1 cellular context compared by ENCODE assay signal in the genomic region with DNA sequence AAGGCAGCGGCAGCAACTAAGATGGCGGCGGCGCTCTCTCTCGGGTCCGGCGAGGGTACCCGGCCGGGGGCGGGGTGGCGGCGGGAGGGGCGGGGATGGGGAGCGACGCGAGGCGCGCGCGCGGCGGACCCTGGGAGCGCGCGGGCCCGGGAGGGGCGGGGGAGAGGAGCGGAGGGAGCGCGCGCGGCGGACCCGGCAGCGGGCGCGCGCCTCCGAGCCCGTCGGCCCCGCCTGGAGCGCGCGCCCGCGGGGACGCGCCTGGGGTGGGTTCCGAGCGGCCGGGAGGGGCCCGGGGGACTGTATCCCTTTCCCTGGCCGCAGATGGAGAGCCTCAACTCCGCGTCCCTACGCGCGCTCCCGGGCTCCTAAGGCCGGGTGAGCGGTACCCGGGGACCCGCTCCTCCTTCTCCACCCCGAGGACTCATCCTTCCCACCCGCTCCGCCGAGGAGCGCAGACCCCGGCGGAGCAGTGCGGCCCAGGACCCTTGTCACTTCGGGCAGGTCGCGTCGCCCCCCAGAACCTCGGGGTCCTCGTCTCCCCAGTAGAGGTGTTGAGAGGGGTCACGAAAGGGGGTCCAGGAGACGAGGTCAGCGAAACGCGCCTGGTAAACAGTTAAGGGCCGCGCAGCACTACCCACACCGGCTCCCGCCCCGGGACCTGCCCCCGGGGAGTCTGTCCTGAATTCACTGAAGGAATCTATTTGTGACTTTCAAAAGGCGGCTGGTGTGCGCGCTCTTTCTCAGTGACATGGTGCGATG.
TF ChIP-seq lines count a peak whose summit lies in the region.

A gene (minus strand): TSS at position 23 of the 759 bp plus-strand sequence. CDS start 232 bp downstream, outside the sequence.

TF ChIP-seq in K562, 482 proteins besides CTCF, POLR2A, EP300 and RAD21 (continued from another document and continues in another):
- TF ChIP-seq, protein P1, sequence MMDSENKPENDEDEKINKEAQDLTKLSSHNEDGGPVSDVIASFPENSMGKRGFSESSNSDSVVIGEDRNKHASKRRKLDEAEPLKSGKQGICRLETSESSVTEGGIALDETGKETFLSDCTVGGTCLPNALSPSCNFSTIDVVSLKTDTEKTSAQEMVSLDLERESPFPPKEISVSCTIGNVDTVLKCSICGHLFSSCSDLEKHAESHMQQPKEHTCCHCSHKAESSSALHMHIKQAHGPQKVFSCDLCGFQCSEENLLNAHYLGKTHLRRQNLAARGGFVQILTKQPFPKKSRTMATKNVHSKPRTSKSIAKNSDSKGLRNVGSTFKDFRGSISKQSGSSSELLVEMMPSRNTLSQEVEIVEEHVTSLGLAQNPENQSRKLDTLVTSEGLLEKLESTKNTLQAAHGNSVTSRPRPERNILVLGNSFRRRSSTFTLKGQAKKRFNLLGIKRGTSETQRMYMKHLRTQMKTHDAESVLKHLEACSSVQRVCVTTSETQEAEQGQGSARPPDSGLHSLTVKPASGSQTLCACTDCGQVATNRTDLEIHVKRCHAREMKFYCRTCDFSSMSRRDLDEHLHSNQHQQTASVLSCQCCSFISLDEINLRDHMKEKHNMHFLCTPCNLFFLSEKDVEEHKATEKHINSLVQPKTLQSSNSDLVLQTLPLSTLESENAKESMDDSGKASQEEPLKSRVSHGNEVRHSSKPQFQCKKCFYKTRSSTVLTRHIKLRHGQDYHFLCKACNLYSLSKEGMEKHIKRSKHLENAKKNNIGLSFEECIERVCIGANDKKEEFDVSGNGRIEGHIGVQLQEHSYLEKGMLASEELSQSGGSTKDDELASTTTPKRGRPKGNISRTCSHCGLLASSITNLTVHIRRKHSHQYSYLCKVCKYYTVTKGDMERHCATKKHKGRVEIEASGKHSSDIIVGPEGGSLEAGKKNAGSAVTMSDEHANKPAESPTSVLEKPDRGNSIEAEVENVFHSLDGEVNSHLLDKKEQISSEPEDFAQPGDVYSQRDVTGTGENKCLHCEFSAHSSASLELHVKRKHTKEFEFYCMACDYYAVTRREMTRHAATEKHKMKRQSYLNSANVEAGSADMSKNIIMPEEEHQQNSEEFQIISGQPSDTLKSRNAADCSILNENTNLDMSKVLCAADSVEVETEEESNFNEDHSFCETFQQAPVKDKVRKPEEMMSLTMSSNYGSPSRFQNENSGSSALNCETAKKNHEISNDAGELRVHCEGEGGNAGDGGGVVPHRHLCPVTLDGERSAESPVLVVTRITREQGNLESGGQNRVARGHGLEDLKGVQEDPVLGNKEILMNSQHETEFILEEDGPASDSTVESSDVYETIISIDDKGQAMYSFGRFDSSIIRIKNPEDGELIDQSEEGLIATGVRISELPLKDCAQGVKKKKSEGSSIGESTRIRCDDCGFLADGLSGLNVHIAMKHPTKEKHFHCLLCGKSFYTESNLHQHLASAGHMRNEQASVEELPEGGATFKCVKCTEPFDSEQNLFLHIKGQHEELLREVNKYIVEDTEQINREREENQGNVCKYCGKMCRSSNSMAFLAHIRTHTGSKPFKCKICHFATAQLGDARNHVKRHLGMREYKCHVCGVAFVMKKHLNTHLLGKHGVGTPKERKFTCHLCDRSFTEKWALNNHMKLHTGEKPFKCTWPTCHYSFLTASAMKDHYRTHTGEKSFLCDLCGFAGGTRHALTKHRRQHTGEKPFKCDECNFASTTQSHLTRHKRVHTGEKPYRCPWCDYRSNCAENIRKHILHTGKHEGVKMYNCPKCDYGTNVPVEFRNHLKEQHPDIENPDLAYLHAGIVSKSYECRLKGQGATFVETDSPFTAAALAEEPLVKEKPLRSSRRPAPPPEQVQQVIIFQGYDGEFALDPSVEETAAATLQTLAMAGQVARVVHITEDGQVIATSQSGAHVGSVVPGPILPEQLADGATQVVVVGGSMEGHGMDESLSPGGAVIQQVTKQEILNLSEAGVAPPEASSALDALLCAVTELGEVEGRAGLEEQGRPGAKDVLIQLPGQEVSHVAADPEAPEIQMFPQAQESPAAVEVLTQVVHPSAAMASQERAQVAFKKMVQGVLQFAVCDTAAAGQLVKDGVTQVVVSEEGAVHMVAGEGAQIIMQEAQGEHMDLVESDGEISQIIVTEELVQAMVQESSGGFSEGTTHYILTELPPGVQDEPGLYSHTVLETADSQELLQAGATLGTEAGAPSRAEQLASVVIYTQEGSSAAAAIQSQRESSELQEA (IDR thresholded peaks at IDR 0.05; ENCODE audit: low read depth) = no peak
- TF ChIP-seq JUND (IDR thresholded peaks at IDR 0.05; ENCODE audit: borderline replicate concordance, low read depth, low read length) (0 out of 2 replicates have a peak, but pooled peaks have one; percentile 2), JUND (tag; IDR thresholded peaks at IDR 0.05; ENCODE audit: borderline replicate concordance, low read depth, low read length) (no peak), YY1 (IDR thresholded peaks at IDR 0.05; ENCODE audit: borderline replicate concordance in 1 of 3, control insufficient read depth in 1 of 3, extremely low read depth in 1 of 3, insufficient read depth in 3 of 3, insufficient read length in 1 of 3, insufficient replicate concordance in 2 of 3, low read depth in 1 of 3, low read length in 2 of 3) (peak; percentile 85 to 97 (median 97)), FOS (IDR thresholded peaks at IDR 0.05; ENCODE audit: extremely low read depth, insufficient read length) (peak; percentile 9), FUS (optimal IDR thresholded peaks at IDR 0.05; ENCODE audit: low read depth, low read length) (no peak), MAZ (CRISPR knock-in tag; conservative IDR thresholded peaks at IDR 0.05 in 1 of 2, IDR thresholded peaks at IDR 0.05 in 1 of 2) (peak; percentile 33 to 78; a peak in 3 of 4 replicates), MYC (IDR thresholded peaks at IDR 0.05; ENCODE audit: low read depth, low read length) (no peak), MYC (CRISPR knock-in tag; IDR thresholded peaks at IDR 0.05; ENCODE audit: borderline replicate concordance, low read depth) (peak; percentile 61; the same call in 1 of the 2 replicates), MEF2A (IDR thresholded peaks at IDR 0.05; ENCODE audit: control insufficient read depth, low read depth, low read length) (no peak), ZNF175 (CRISPR knock-in tag; IDR thresholded peaks at IDR 0.05; ENCODE audit: low read depth) (peak; percentile 95), ZNF583 (CRISPR knock-in tag; IDR thresholded peaks at IDR 0.05) (peak; percentile 74; the same call in 1 of the 2 replicates), ZNF134 (CRISPR knock-in tag; conservative IDR thresholded peaks at IDR 0.05) (no peak), U2AF1 (optimal IDR thresholded peaks at IDR 0.05; ENCODE audit: low read depth, low read length) (no peak), ZNF3 (CRISPR knock-in tag; IDR thresholded peaks at IDR 0.05) (no peak), SP1 (CRISPR knock-in tag; IDR thresholded peaks at IDR 0.05) (peak; percentile 22; the same call in 1 of the 2 replicates), FOXJ2 (tag; IDR thresholded peaks at IDR 0.05) (peak; percentile 80), CBX2 (IDR thresholded peaks at IDR 0.05; ENCODE audit: insufficient read depth, low read length, poor library complexity, severe bottlenecking) (no peak), ZNF174 (CRISPR knock-in tag; IDR thresholded peaks at IDR 0.05) (no peak), XRCC5 (IDR thresholded peaks at IDR 0.05; ENCODE audit: low read depth, low read length) (0 out of 2 replicates have a peak, but pooled peaks have one; percentile 59), POLR2AphosphoS5 (IDR thresholded peaks at IDR 0.05; ENCODE audit: control insufficient read depth, insufficient read depth, low read depth, low read length) (no peak), STAT5B (CRISPR knock-in tag; IDR thresholded peaks at IDR 0.05) (no peak), ZNF780A (CRISPR knock-in tag; IDR thresholded peaks at IDR 0.05) (no peak), ZKSCAN8 (CRISPR knock-in tag; IDR thresholded peaks at IDR 0.05) (peak; percentile 72; the same call in 1 of the 2 replicates), FOSL1 (tag; conservative IDR thresholded peaks at IDR 0.05) (peak; percentile 55), CC2D1A (IDR thresholded peaks at IDR 0.05) (0 out of 2 replicates have a peak, but pooled peaks have one; percentile 23), ZBTB17 (CRISPR knock-in tag; IDR thresholded peaks at IDR 0.05) (peak; percentile 73), KDM2B (CRISPR knock-in tag; IDR thresholded peaks at IDR 0.05) (peak; percentile 71; the same call in 1 of the 2 replicates), ZNF197 (CRISPR knock-in tag; IDR thresholded peaks at IDR 0.05; ENCODE audit: low read depth) (peak; percentile 99), L3MBTL2 (IDR thresholded peaks at IDR 0.05) (no peak; the same call in 1 of the 2 replicates), HDAC2 (IDR thresholded peaks at IDR 0.05) (peak; percentile 41; the same call in 1 of the 2 replicates), LCOR (CRISPR knock-in tag; IDR thresholded peaks at IDR 0.05) (no peak)
- TF ChIP-seq, protein P2, sequence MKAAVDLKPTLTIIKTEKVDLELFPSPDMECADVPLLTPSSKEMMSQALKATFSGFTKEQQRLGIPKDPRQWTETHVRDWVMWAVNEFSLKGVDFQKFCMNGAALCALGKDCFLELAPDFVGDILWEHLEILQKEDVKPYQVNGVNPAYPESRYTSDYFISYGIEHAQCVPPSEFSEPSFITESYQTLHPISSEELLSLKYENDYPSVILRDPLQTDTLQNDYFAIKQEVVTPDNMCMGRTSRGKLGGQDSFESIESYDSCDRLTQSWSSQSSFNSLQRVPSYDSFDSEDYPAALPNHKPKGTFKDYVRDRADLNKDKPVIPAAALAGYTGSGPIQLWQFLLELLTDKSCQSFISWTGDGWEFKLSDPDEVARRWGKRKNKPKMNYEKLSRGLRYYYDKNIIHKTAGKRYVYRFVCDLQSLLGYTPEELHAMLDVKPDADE (conservative IDR thresholded peaks at IDR 0.05; ENCODE audit: control insufficient read depth, low read depth, low read length) = peak; percentile 77
- TF ChIP-seq, protein P3, sequence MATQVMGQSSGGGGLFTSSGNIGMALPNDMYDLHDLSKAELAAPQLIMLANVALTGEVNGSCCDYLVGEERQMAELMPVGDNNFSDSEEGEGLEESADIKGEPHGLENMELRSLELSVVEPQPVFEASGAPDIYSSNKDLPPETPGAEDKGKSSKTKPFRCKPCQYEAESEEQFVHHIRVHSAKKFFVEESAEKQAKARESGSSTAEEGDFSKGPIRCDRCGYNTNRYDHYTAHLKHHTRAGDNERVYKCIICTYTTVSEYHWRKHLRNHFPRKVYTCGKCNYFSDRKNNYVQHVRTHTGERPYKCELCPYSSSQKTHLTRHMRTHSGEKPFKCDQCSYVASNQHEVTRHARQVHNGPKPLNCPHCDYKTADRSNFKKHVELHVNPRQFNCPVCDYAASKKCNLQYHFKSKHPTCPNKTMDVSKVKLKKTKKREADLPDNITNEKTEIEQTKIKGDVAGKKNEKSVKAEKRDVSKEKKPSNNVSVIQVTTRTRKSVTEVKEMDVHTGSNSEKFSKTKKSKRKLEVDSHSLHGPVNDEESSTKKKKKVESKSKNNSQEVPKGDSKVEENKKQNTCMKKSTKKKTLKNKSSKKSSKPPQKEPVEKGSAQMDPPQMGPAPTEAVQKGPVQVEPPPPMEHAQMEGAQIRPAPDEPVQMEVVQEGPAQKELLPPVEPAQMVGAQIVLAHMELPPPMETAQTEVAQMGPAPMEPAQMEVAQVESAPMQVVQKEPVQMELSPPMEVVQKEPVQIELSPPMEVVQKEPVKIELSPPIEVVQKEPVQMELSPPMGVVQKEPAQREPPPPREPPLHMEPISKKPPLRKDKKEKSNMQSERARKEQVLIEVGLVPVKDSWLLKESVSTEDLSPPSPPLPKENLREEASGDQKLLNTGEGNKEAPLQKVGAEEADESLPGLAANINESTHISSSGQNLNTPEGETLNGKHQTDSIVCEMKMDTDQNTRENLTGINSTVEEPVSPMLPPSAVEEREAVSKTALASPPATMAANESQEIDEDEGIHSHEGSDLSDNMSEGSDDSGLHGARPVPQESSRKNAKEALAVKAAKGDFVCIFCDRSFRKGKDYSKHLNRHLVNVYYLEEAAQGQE (CRISPR knock-in tag; IDR thresholded peaks at IDR 0.05; ENCODE audit: low read depth) = no peak
- TF ChIP-seq, protein P4, sequence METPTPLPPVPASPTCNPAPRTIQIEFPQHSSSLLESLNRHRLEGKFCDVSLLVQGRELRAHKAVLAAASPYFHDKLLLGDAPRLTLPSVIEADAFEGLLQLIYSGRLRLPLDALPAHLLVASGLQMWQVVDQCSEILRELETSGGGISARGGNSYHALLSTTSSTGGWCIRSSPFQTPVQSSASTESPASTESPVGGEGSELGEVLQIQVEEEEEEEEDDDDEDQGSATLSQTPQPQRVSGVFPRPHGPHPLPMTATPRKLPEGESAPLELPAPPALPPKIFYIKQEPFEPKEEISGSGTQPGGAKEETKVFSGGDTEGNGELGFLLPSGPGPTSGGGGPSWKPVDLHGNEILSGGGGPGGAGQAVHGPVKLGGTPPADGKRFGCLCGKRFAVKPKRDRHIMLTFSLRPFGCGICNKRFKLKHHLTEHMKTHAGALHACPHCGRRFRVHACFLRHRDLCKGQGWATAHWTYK (CRISPR knock-in tag; IDR thresholded peaks at IDR 0.05) = peak; percentile 55; the same call in 1 of the 2 replicates
- TF ChIP-seq, protein P5, sequence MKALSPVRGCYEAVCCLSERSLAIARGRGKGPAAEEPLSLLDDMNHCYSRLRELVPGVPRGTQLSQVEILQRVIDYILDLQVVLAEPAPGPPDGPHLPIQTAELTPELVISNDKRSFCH (CRISPR knock-in tag; IDR thresholded peaks at IDR 0.05) = no peak
- TF ChIP-seq, protein P5 (tag; IDR thresholded peaks at IDR 0.05) = no peak
- TF ChIP-seq, protein P6, sequence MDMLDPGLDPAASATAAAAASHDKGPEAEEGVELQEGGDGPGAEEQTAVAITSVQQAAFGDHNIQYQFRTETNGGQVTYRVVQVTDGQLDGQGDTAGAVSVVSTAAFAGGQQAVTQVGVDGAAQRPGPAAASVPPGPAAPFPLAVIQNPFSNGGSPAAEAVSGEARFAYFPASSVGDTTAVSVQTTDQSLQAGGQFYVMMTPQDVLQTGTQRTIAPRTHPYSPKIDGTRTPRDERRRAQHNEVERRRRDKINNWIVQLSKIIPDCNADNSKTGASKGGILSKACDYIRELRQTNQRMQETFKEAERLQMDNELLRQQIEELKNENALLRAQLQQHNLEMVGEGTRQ (CRISPR knock-in tag; IDR thresholded peaks at IDR 0.05) = 0 out of 2 replicates have a peak, but pooled peaks have one; percentile 3
- TF ChIP-seq, protein P7, sequence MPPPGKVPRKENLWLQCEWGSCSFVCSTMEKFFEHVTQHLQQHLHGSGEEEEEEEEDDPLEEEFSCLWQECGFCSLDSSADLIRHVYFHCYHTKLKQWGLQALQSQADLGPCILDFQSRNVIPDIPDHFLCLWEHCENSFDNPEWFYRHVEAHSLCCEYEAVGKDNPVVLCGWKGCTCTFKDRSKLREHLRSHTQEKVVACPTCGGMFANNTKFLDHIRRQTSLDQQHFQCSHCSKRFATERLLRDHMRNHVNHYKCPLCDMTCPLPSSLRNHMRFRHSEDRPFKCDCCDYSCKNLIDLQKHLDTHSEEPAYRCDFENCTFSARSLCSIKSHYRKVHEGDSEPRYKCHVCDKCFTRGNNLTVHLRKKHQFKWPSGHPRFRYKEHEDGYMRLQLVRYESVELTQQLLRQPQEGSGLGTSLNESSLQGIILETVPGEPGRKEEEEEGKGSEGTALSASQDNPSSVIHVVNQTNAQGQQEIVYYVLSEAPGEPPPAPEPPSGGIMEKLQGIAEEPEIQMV (tag; conservative IDR thresholded peaks at IDR 0.05; ENCODE audit: low read depth) = peak; percentile 93
